16 cellular contexts compared by ENCODE assay signal in genomic region chr1:178039826-178040380, GRCh38. TPM values are rescaled to one million over a fixed set of nuclear protein-coding genes. Genes with fewer than 3 reads are reported as not detected.
DNase-seq lines count a peak whose midpoint lies in the region; ATAC-seq, FAIRE-seq and TF ChIP-seq lines count a peak whose summit lies in the region.
"Had no signal": no experiment of that assay in that cellular context is flagged by ENCODE, and none has a peak within 500 bp of the region (broad histone marks: within the 10 kb centered on the region; RNA-seq: fewer than 3 reads in every experiment).

No MANE protein-coding gene starts in this region.

- no peak for TF ChIP-seq POLR2A in H54 (IDR thresholded peaks at IDR 0.05; ENCODE audit: low read depth, low read length)

- in situ Hi-C loops in KBM-7 (cut with MboI; ENCODE audit: low pct_unique_long_range_greater_than_20kb, low sequenced_read_pairs): no loop called here

- peak overlapping the region; percentile 9 for H3K27ac Mint-ChIP-seq in Calu3 (ENCODE audit: unreplicated experiment)
- H3K27ac Mint-ChIP-seq: CD8-positive, alpha-beta T cell had no signal

- H3K4me3 Mint-ChIP-seq in Calu3 (ENCODE audit: low read depth, unreplicated experiment): no peak overlapping the region
- H3K4me3 Mint-ChIP-seq: CD8-positive, alpha-beta T cell had no signal

- no peak overlapping the region for H3K4me3 ChIP-seq in small intestine (ENCODE audit: low read depth in 1 of 2, low read length in 2 of 2)

- H3K27ac ChIP-seq in VCaP (peak overlapping the region; percentile 69), small intestine (ENCODE audit: low read depth in 1 of 2, low read length in 1 of 2) (peak overlapping the region in 1 of 2 donors; percentile 14)
- H3K27ac ChIP-seq: C4-2B had no signal

- H3K4me1 Mint-ChIP-seq in Calu3 (ENCODE audit: low read depth, unreplicated experiment): peaks cover 28% of the 10 kb centered on the region

- FAIRE-seq in small intestine (lab: Jason Lieb, UNC): no peak
- no peak for FAIRE-seq in H54 (lab: Jason Lieb, UNC)
- FAIRE-seq: A204.1, H1 had no signal

- no peaks in the 10 kb centered on the region for H3K36me3 ChIP-seq in small intestine (ENCODE audit: control insufficient read depth in 2 of 2, insufficient read depth in 2 of 2, low read length in 2 of 2)
- H3K36me3 ChIP-seq: BE2C had no signal

- DNase-seq in Calu3 (peak; percentile 51), kidney tubule cell (ENCODE audit: low spot score) (peak; percentile 29), small intestine (peak; percentile 81), left colon (no peak), H54 (ENCODE audit: insufficient read length, low spot score) (no peak), KBM-7 (no peak)
- no peak for DNase-seq in activated CD4-positive, alpha-beta T cell treated with anti-CD3 and anti-CD28 coated beads for 48 hours
- DNase-seq: BE2C; CD8-positive, alpha-beta T cell; COR-L47; DMS 273 treated with DMSO at 0.1 percent for 48 hours; HCEC 1CT had no signal

- no peak for ATAC-seq in left colon
- ATAC-seq: CD8-positive, alpha-beta T cell had no signal

- 33 to 71% (median 47%) methylated on average over 2 of the region's 2 CpGs for WGBS in small intestine, 3 donors

- H3K36me3 Mint-ChIP-seq in Calu3 (ENCODE audit: insufficient read depth, unreplicated experiment): peaks cover 8% of the 10 kb centered on the region
- H3K36me3 Mint-ChIP-seq: CD8-positive, alpha-beta T cell had no signal

- H3K9me3 ChIP-seq in small intestine (ENCODE audit: control insufficient read depth, low read depth): no peaks in the 10 kb centered on the region
- H3K9me3 ChIP-seq: BE2C had no signal

- no peaks in the 10 kb centered on the region for H3K27me3 Mint-ChIP-seq in Calu3 (ENCODE audit: unreplicated experiment)

- peaks cover 10% of the 10 kb centered on the region for H3K9me3 Mint-ChIP-seq in Calu3 (ENCODE audit: low read depth, unreplicated experiment)

- TF ChIP-seq CTCF in Calu3 (IDR thresholded peaks at IDR 0.05; ENCODE audit: unreplicated experiment): no peak
- no peak for TF ChIP-seq CTCF in VCaP (conservative IDR thresholded peaks at IDR 0.05)

- H3K4me1 ChIP-seq in small intestine (ENCODE audit: control insufficient read depth in 2 of 2, insufficient read depth in 1 of 2, low read depth in 1 of 2, low read length in 1 of 2): peaks cover 0 to 6% of the 10 kb centered on the region in 2 donors
- H3K4me1 ChIP-seq: BE2C had no signal

- CTCF ChIA-PET in Calu3 (lab: Charles Lee): interaction anchor here (0.6 to 1.0 kb wide), 6 partner anchors 8 to 1316 kb away, joined by 3 to 4 read pairs (median 3); no protein-coding TSS in a partner anchor

- no TSS peak for BruUV-seq in Calu3 (replicated peaks; lab: Mats Ljungman, UMichigan)

- intact Hi-C loops in Calu3 (cut with micrococcal nuclease; ENCODE audit: unreplicated experiment): loop anchor here (2.0 kb wide), 1 partner anchor 153 kb away; no protein-coding TSS in a partner anchor
- intact Hi-C loops in left colon (cut with DNase I, micrococcal nuclease): loop anchor here in 1 of 2 donors (10.0 kb wide), 1 partner anchor 245 kb away; no protein-coding TSS in a partner anchor

- H3K27me3 ChIP-seq in small intestine (ENCODE audit: control insufficient read depth in 2 of 2, insufficient read depth in 2 of 2, low read length in 2 of 2): no peaks in the 10 kb centered on the region
- H3K27me3 ChIP-seq: BE2C had no signal

RNA-seq across cellular contexts. Expression of gene RASAL2, which starts 54.0 kb away (rescaled TPM):
- total RNA-seq in Calu3 (2022) (29.7 and 32.4 TPM in 2 replicates), left colon (10 to 100 TPM; 14.5 to 17.3 TPM)
- polyA plus RNA-seq in small intestine: 1 to 10 TPM; 1.8 to 4.3 (median 2.4) TPM
- total RNA-seq: CD8-positive, alpha-beta T cell had no signal

Comparison
In these comparisons a context has a peak if more than half of its experiments do, and no peak if none do; other contexts are left out.
1. DNase-seq: peak in Calu3 (single experiment), kidney tubule cell (single experiment) and small intestine (single experiment); none in left colon (0 of 2), activated CD4-positive, alpha-beta T cell treated with anti-CD3 and anti-CD28 coated beads for 48 hours (single experiment), H54 (single experiment) and KBM-7 (single experiment).